In the genomic region with DNA sequence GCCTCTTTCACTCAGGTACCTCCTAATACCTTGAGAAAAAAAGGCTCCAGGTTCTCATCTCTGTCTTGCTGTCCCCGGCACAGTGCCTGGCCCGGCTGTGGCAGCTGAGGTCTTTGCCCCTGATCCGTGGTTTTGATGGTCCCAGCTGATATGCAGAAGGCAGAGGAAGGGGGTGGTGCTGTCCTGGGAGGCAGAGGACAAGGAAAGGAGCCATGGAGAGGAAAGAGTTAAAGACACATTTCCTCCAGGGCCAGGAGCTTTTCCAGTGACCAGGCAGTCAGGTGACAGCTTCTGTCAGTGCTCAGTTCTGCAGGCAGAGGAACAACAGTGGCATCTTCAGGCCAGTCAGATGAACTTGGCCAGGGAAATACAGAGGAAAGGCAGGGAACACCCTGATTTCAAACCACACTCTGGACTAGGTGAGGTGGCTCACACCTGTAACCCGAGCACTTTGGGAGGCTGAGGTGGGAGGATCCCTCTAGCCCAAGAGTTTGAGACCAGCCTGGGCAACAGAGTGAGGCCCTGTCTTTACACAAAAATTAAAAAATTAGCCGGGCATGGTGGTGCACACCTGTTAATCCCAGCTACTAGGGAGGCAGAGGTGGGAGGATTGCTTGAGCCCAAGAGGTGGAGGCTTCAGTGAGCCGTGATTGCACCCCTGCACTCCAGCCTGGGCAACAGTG, we compare ENCODE assay signal across 9 cellular contexts. TPM values are rescaled to one million over a fixed set of nuclear protein-coding genes. Genes with fewer than 3 reads are reported as not detected.
DNase-seq lines count a peak whose midpoint lies in the region; ATAC-seq and TF ChIP-seq lines count a peak whose summit lies in the region.
"Had no signal": no experiment of that assay in that cellular context is flagged by ENCODE, and none has a peak within 500 bp of the region (broad histone marks: within the 10 kb centered on the region; RNA-seq: fewer than 3 reads in every experiment).

No MANE protein-coding gene starts in this region.

- H3K36me3 ChIP-seq in adrenal gland (replicated peaks in 1 of 2), result no peaks in the 10 kb centered on the region
- H3K36me3 ChIP-seq in CD8-positive, alpha-beta T cell (ENCODE audit: insufficient read depth, low read length), result no peaks in the 10 kb centered on the region

- H3K4me1 Mint-ChIP-seq in CD8-positive, alpha-beta T cell (ENCODE audit: low read depth), result peaks cover 16% of the 10 kb centered on the region

- TF ChIP-seq CTCF in adrenal gland (IDR thresholded peaks at IDR 0.05), result peak; percentile 16 to 72 (median 53)
- no peak for TF ChIP-seq CTCF in CD8-positive, alpha-beta T cell (IDR thresholded peaks at IDR 0.05)

- ATAC-seq in left colon (peak; percentile 45), HG02571 (IDR thresholded peaks at IDR 0.05; ENCODE audit: unreplicated experiment) (no peak), GM18868 (IDR thresholded peaks at IDR 0.05; ENCODE audit: unreplicated experiment) (no peak)
- ATAC-seq in CD8-positive, alpha-beta T cell, result no peak

- no peak for TF ChIP-seq POLR2A in adrenal gland (IDR thresholded peaks at IDR 0.05)

- H3K36me3 Mint-ChIP-seq in CD8-positive, alpha-beta T cell, result peaks cover 6% of the 10 kb centered on the region
- H3K36me3 Mint-ChIP-seq: CD4-positive, CD25-positive, alpha-beta regulatory T cell had no signal

- H3K4me3 Mint-ChIP-seq in CD8-positive, alpha-beta T cell, result no peak overlapping the region

- H3K27me3 ChIP-seq in adrenal gland, result no peaks in the 10 kb centered on the region
- no peaks in the 10 kb centered on the region for H3K27me3 ChIP-seq in CD8-positive, alpha-beta T cell (ENCODE audit: insufficient read depth, low read length)

- peak; percentile 24 for DNase-seq in NCI-H1105 treated with DMSO at 0.1 percent for 48 hours (lab: John Stamatoyannopoulos, UW)
- DNase-seq in NCI-H1105 (lab: John Stamatoyannopoulos, UW), result no peak
- DNase-seq in NCI-H2081 treated with DMSO at 0.1 percent for 48 hours (lab: John Stamatoyannopoulos, UW), result peak; percentile 24
- DNase-seq in adrenal gland, result peak in 6 of 7 donors; percentile 49 to 85 (median 61)
- DNase-seq in left colon, result peak; percentile 36 to 53
- no peak for DNase-seq in CD8-positive, alpha-beta T cell
- DNase-seq: CD4-positive, CD25-positive, alpha-beta regulatory T cell had no signal

- intact Hi-C loops in adrenal gland (cut with DNase I) (loop anchor here in 1 of 2 donors (10.0 kb wide), 1 partner anchor 635 kb away; no protein-coding TSS in a partner anchor), left colon (cut with DNase I, micrococcal nuclease) (loop anchor here in 1 of 2 donors (5.0 kb wide), 1 partner anchor 43 kb away; a partner anchor contains a TSS)
- intact Hi-C loops in CD8-positive, alpha-beta T cell (cut with DNase I, micrococcal nuclease), result no loop called here

- 67 to 75% (median 72%) methylated on average over 5 to 6 of the region's 6 CpGs for WGBS in adrenal gland, 4 donors

- H3K27ac ChIP-seq in adrenal gland, result no peak overlapping the region
- H3K27ac ChIP-seq in CD8-positive, alpha-beta T cell (ENCODE audit: low read depth, low read length), result no peak overlapping the region

- H3K27me3 Mint-ChIP-seq in CD8-positive, alpha-beta T cell (ENCODE audit: low read depth), result no peaks in the 10 kb centered on the region
- H3K27me3 Mint-ChIP-seq: CD4-positive, CD25-positive, alpha-beta regulatory T cell had no signal

- CTCF ChIA-PET in CD8-positive, alpha-beta T cell (lab: Charles Lee), result interaction anchor here (1.2 to 6.4 kb wide), 7 partner anchors 14 to 464 kb away, joined by 3 to 43 read pairs (median 7); a partner anchor contains a TSS

- POLR2A ChIA-PET in CD8-positive, alpha-beta T cell (lab: Charles Lee), result interaction anchor here (1.1 kb wide), 1 partner anchor 42 kb away, joined by 3 read pairs; a partner anchor contains a TSS

- no peak overlapping the region for H3K4me3 ChIP-seq in adrenal gland
- no peak overlapping the region for H3K4me3 ChIP-seq in CD8-positive, alpha-beta T cell (ENCODE audit: low read depth, low read length)

- peaks cover 12% of the 10 kb centered on the region in 2 donors for H3K4me1 ChIP-seq in adrenal gland (replicated peaks in 1 of 2)
- peaks cover 14% of the 10 kb centered on the region for H3K4me1 ChIP-seq in CD8-positive, alpha-beta T cell (ENCODE audit: insufficient read depth, low read length)

- H3K27ac Mint-ChIP-seq in CD8-positive, alpha-beta T cell, result no peak overlapping the region
- H3K27ac Mint-ChIP-seq: CD4-positive, CD25-positive, alpha-beta regulatory T cell had no signal

- H3K9me3 ChIP-seq in adrenal gland (replicated peaks in 1 of 3), result no peaks in the 10 kb centered on the region
- H3K9me3 ChIP-seq in CD8-positive, alpha-beta T cell (ENCODE audit: low read length), result no peaks in the 10 kb centered on the region

- H3K9me3 Mint-ChIP-seq in CD8-positive, alpha-beta T cell, result no peaks in the 10 kb centered on the region
- H3K9me3 Mint-ChIP-seq: CD4-positive, CD25-positive, alpha-beta regulatory T cell had no signal

RNA-seq across cellular contexts. Expression of a gene that starts 3.3 kb away (rescaled TPM):
- total RNA-seq in adrenal gland (10 to 100 TPM; 23.6 to 63.2 (median 48.4) TPM), left colon (10 to 100 TPM; 46.4 to 59.6 TPM)
- 10 to 100 TPM; 51.2 to 58.6 (median 54.1) TPM for polyA plus RNA-seq in adrenal gland
- total RNA-seq in CD8-positive, alpha-beta T cell, result 10 to 100 TPM; 91.3 to 95.6 TPM

RNA-seq across cellular contexts. Expression of a gene that starts 24.7 kb away (rescaled TPM):
- total RNA-seq in adrenal gland, result 10 to 100 TPM in 3 of 8 donors, 1 to 10 TPM in 5; 1.4 to 13.3 (median 7.5) TPM
- polyA plus RNA-seq in adrenal gland, result 1 to 10 TPM; 2.0 to 5.0 (median 2.7) TPM
- total RNA-seq in left colon, result under 1 TPM; 0.58 to 0.75 TPM
- not detected for total RNA-seq in CD8-positive, alpha-beta T cell

Comparison
In these comparisons a context has a peak if more than half of its experiments do, and no peak if none do; other contexts are left out.
1. DNase-seq: peak in NCI-H1105 treated with DMSO at 0.1 percent for 48 hours (single experiment), NCI-H2081 treated with DMSO at 0.1 percent for 48 hours (single experiment), adrenal gland (6 of 7) and left colon (2 of 2); none in NCI-H1105 (single experiment) and CD8-positive, alpha-beta T cell (0 of 7).